In the genomic region with DNA sequence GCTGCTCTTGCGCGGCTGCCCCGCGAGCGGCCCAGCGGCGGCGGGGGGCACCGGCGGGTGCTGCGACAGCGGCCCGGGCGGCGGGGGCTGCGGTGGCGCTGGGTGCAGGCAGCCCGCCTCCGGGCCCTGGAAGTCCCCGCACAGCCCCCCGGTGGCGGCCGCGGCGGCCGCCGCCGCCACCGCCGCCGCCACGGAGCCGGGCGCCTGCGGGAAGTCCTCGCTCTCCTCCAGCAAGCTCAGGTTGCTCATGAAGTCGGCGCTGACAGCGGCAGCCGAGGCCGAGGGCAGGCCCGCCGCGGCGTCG, we compare ENCODE assay signal across 8 cellular contexts. TPM values are rescaled to one million over a fixed set of nuclear protein-coding genes. Genes with fewer than 3 reads are reported as not detected.
DNase-seq lines count a peak whose midpoint lies in the region; ATAC-seq and TF ChIP-seq lines count a peak whose summit lies in the region.

No MANE protein-coding gene starts in this region.

- H3K27ac Mint-ChIP-seq in stimulated activated naive CD8-positive, alpha-beta T cell treated with anti-CD3 and anti-CD28 coated beads, Interleukin-15, Interleukin-2, amounts not matched to agents 100 ng/mL and 50 ng/mL, for 24 hours, result peak overlapping the region; percentile 93

- H3K4me1 Mint-ChIP-seq in stimulated activated naive CD8-positive, alpha-beta T cell treated with anti-CD3 and anti-CD28 coated beads, Interleukin-15, Interleukin-2, amounts not matched to agents 100 ng/mL and 50 ng/mL, for 24 hours (ENCODE audit: low read depth), result peaks cover 60% of the 10 kb centered on the region

- no peaks in the 10 kb centered on the region for H3K27me3 Mint-ChIP-seq in stimulated activated naive CD8-positive, alpha-beta T cell treated with anti-CD3 and anti-CD28 coated beads, Interleukin-15, Interleukin-2, amounts not matched to agents 100 ng/mL and 50 ng/mL, for 24 hours

- no peak for TF ChIP-seq CTCF in left lung (IDR thresholded peaks at IDR 0.05)

- peak overlapping the region; percentile 72 to 93 for H3K4me3 ChIP-seq in left lung

- WGBS in adipose tissue, 3 donors, result 0 to 1% (median 0%) methylated on average over 33 to 46 of the region's 46 CpGs

- peak overlapping the region; percentile 94 for H3K27ac ChIP-seq in adipose tissue (ENCODE audit: low read depth, low read length)
- H3K27ac ChIP-seq in left lung, result peak overlapping the region; percentile 97 to 98

- peak; percentile 31 for DNase-seq in stimulated activated CD4-positive, alpha-beta T cell treated with anti-CD3 and anti-CD28 coated beads, Interleukin-1b, Interleukin-23, amount 100 ng/mL, for 48 hours
- DNase-seq in stimulated activated CD4-positive, alpha-beta T cell treated with anti-CD3 and anti-CD28 coated beads, Interleukin-2, amount 100 ng/mL, for 48 hours, result no peak
- DNase-seq in NCI-H345 (lab: John Stamatoyannopoulos, UW) (peak; percentile 37), left lung (no peak), NCI-H510A (lab: John Stamatoyannopoulos, UW) (no peak)

- H3K9me3 ChIP-seq in left lung, result no peaks in the 10 kb centered on the region

- intact Hi-C loops in left lung (cut with DNase I), result no loop called here

- ATAC-seq in left lung (no peak), GM19463 (IDR thresholded peaks at IDR 0.05; ENCODE audit: unreplicated experiment) (no peak)

- H3K27me3 ChIP-seq in left lung, result no peaks in the 10 kb centered on the region

- H3K9me3 Mint-ChIP-seq in stimulated activated naive CD8-positive, alpha-beta T cell treated with anti-CD3 and anti-CD28 coated beads, Interleukin-15, Interleukin-2, amounts not matched to agents 100 ng/mL and 50 ng/mL, for 24 hours, result no peaks in the 10 kb centered on the region

- H3K4me1 ChIP-seq in left lung, result peaks cover 15 to 48% of the 10 kb centered on the region in 2 donors

- H3K36me3 ChIP-seq in left lung, result no peaks in the 10 kb centered on the region

- peaks cover 20% of the 10 kb centered on the region for H3K36me3 Mint-ChIP-seq in stimulated activated naive CD8-positive, alpha-beta T cell treated with anti-CD3 and anti-CD28 coated beads, Interleukin-15, Interleukin-2, amounts not matched to agents 100 ng/mL and 50 ng/mL, for 24 hours (ENCODE audit: low read depth)

- peak overlapping the region; percentile 91 for H3K4me3 Mint-ChIP-seq in stimulated activated naive CD8-positive, alpha-beta T cell treated with anti-CD3 and anti-CD28 coated beads, Interleukin-15, Interleukin-2, amounts not matched to agents 100 ng/mL and 50 ng/mL, for 24 hours

RNA-seq across cellular contexts. Expression of a gene that starts 0.7 kb away (rescaled TPM):
- polyA plus RNA-seq in adipose tissue, result 10 to 100 TPM; 10.3 to 33.0 (median 18.0) TPM
- total RNA-seq in left lung, result 10 to 100 TPM; 19.3 to 24.0 TPM

Comparison
In these comparisons a context has a peak if more than half of its experiments do, and no peak if none do; other contexts are left out.
1. DNase-seq: peak in stimulated activated CD4-positive, alpha-beta T cell treated with anti-CD3 and anti-CD28 coated beads, Interleukin-1b, Interleukin-23, amount 100 ng/mL, for 48 hours (single experiment) and NCI-H345 (single experiment); none in stimulated activated CD4-positive, alpha-beta T cell treated with anti-CD3 and anti-CD28 coated beads, Interleukin-2, amount 100 ng/mL, for 48 hours (0 of 2), left lung (0 of 2) and NCI-H510A (single experiment).